Comparison of ENCODE assay signal across 8 cellular contexts in the genomic region with DNA sequence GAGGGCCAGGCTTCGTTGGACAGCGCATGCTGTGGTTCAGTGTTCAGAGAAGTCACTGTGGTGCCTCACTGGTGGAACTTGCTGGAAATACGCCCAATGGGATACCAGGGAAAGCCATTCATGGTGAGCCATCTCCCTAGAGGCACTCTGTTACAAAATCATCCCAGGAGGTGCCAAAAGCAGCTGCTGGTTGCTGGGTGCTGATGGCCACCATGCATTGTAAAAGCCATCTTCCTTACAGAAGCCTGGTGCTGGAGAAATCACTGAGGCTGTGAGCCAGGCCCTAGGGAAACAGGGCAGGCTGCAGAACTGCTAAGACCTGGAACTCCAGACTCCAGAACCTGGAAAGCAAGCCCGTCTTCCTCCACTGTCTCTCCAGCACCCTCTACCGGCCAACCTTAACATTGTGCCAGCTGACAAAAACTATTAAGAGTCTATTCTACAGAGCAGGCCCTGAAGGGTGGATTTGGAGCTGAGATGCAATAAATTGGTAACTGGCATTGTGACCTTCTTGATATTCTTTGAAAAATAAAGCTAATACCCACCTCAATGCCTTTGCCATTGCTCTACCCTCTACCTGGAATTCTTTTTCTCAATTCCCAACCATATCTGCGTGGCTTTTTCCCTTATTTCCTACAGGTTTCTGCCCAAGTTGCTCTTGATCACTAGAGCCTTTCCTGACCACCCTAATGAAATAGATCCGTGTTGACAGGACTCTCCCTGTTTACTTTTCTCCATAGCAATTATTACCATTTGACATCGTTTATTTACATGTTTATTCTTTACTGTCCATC. TPM values are rescaled to one million over a fixed set of nuclear protein-coding genes. Genes with fewer than 3 reads are reported as not detected.
DNase-seq lines count a peak whose midpoint lies in the region; ATAC-seq lines count a peak whose summit lies in the region.

No MANE protein-coding gene starts in this region.

- no peak overlapping the region for H3K9ac ChIP-seq in GM23248

- H3K27me3 ChIP-seq in GM23248 (replicated peaks; ENCODE audit: insufficient read depth): no peaks in the 10 kb centered on the region

- H3K4me3 ChIP-seq in GM23248: no peak overlapping the region

- no peaks in the 10 kb centered on the region for H3K9me3 ChIP-seq in GM23248 (ENCODE audit: low read depth)

- H3K4me2 ChIP-seq in GM23248 (ENCODE audit: unreplicated experiment): no peak overlapping the region

- DNase-seq in AG08396 (ENCODE audit: low spot score) (peak; percentile 72), GM23248 (peak; percentile 83), NCI-H226 (peak; percentile 24), cerebellum (ENCODE audit: low spot score) (peak; percentile 58), left lobe of liver (ENCODE audit: low spot score) (peak; percentile 70)
- peak; percentile 29 for DNase-seq in activated CD4-positive, alpha-beta T cell treated with anti-CD3 and anti-CD28 coated beads for 1 hour
- peak in 2 of 3 donors; percentile 19 to 50 for DNase-seq in stimulated activated CD4-positive, alpha-beta T cell treated with anti-CD3 and anti-CD28 coated beads, TNF-alpha, amount 100 ng/mL, for 1 hour (ENCODE audit: low read depth in 3 of 3, low spot score in 1 of 3)

- peaks cover 10% of the 10 kb centered on the region; the same call in 1 of the 2 replicates for H3K4me1 ChIP-seq in GM23248 (ENCODE audit: insufficient read depth)

- no peaks in the 10 kb centered on the region for H3K36me3 ChIP-seq in GM23248 (ENCODE audit: low read depth)

- peak; percentile 97 for ATAC-seq in left lobe of liver
- no peak for ATAC-seq in GM19351 (IDR thresholded peaks at IDR 0.05; ENCODE audit: unreplicated experiment)

- H3K27ac ChIP-seq in GM23248: no peak overlapping the region

- H2AFZ ChIP-seq in GM23248: no peak overlapping the region

- no peaks in the 10 kb centered on the region for H3K79me2 ChIP-seq in GM23248 (ENCODE audit: insufficient read depth)

- H3F3A ChIP-seq in GM23248 (ENCODE audit: insufficient read depth): peaks cover 29% of the 10 kb centered on the region

- H3K9me2 ChIP-seq in GM23248 (ENCODE audit: insufficient read depth): no peaks in the 10 kb centered on the region

- in situ Hi-C loops in GM23248 (cut with MboI): loop anchor here (10.0 kb wide), 1 partner anchor 487 kb away; no protein-coding TSS in a partner anchor

- 50 to 52% methylated on average over 8 of the region's 8 CpGs for WGBS in GM23248 (ENCODE audit: low coverage in 1 of 2, low lambda C conversion rate in 2 of 2, missing lambda C conversion rate in 2 of 2), 2 experiments

- no peaks in the 10 kb centered on the region for H4K20me1 ChIP-seq in GM23248 (ENCODE audit: insufficient read depth)

RNA-seq across cellular contexts. Expression of a gene that starts 18.5 kb away (rescaled TPM):
- total RNA-seq in GM23248 (2014; rRNA removed; shearing (Covaris generic)): 234 and 280 TPM in 2 replicates
- 221 and 236 TPM in 2 replicates for polyA plus RNA-seq in GM23248 (2016; fragmentation: Nextera tagmentation; extraction: Ambion mirVana)
- total RNA-seq in cerebellum (32.3 TPM), left lobe of liver (30.0 TPM)

RNA-seq across cellular contexts. Expression of a gene that starts 56.6 kb away (rescaled TPM):
- 7.5 and 11.0 TPM in 2 replicates for total RNA-seq in GM23248 (2014; rRNA removed; shearing (Covaris generic))
- 7.0 and 8.1 TPM in 2 replicates for polyA plus RNA-seq in GM23248 (2016; fragmentation: Nextera tagmentation; extraction: Ambion mirVana)
- total RNA-seq in cerebellum (18.0 TPM), left lobe of liver (4.3 TPM)

Comparison
In these comparisons a context has a peak if more than half of its experiments do, and no peak if none do; other contexts are left out.
1. DNase-seq: peak in every context shown above with its lines; median percentile 83 in GM23248; 72 in AG08396; 70 in left lobe of liver; 58 in cerebellum; 34 in stimulated activated CD4-positive, alpha-beta T cell treated with anti-CD3 and anti-CD28 coated beads, TNF-alpha, amount 100 ng/mL, for 1 hour; 29 in activated CD4-positive, alpha-beta T cell treated with anti-CD3 and anti-CD28 coated beads for 1 hour; 24 in NCI-H226.